ENCODE assay signal across 1 cellular context in the genomic region with DNA sequence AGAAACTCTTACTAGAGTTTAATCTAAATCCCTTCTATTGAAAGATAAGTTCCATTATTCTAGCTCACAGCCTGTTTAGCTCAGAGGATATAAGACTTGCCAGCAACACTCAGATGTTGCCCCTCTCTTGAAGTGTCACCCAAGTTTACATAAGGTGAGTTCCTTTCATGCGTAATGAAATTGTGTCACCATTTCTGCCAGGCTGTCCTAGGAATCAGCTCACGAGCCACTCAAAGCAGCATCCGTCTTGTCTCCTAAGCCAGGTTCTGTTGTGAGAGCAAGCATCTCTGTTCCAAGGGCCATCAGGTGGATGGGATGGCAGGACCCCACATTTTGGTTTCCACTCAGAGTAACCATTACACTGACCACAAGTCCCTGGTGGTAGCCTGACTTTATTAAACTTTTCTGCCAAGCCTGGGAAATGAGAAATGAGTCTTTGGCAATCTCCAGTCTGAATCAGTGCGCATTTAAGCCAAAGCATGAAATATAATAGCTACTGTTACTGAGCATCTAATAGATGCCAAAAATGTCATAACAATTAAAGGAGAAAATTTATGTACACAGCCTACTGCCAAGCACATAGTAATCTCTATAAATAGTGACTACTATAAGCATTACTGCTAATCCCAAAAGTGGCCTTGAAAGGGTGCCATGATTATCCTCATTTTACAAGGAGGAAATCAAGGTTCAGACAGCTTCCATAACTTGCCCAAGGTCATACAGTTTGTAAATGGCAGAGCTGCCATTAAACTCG.
A peak's percentile ranks its signal among the peaks of the same experiment; 100 is the strongest.
TF ChIP-seq lines count a peak whose summit lies in the region.

No MANE protein-coding gene starts in this region.

TF ChIP-seq in SK-N-SH treated with all-trans-retinoic acid at 6 μM for 48 hours, 23 proteins besides CTCF, POLR2A, EP300 and RAD21 (continued from another document):
- TF ChIP-seq, protein P1, sequence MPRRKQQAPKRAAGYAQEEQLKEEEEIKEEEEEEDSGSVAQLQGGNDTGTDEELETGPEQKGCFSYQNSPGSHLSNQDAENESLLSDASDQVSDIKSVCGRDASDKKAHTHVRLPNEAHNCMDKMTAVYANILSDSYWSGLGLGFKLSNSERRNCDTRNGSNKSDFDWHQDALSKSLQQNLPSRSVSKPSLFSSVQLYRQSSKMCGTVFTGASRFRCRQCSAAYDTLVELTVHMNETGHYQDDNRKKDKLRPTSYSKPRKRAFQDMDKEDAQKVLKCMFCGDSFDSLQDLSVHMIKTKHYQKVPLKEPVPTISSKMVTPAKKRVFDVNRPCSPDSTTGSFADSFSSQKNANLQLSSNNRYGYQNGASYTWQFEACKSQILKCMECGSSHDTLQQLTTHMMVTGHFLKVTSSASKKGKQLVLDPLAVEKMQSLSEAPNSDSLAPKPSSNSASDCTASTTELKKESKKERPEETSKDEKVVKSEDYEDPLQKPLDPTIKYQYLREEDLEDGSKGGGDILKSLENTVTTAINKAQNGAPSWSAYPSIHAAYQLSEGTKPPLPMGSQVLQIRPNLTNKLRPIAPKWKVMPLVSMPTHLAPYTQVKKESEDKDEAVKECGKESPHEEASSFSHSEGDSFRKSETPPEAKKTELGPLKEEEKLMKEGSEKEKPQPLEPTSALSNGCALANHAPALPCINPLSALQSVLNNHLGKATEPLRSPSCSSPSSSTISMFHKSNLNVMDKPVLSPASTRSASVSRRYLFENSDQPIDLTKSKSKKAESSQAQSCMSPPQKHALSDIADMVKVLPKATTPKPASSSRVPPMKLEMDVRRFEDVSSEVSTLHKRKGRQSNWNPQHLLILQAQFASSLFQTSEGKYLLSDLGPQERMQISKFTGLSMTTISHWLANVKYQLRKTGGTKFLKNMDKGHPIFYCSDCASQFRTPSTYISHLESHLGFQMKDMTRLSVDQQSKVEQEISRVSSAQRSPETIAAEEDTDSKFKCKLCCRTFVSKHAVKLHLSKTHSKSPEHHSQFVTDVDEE (CRISPR knock-in tag; IDR thresholded peaks at IDR 0.05) = no peak
- no peak for TF ChIP-seq ARNTL (CRISPR knock-in tag; IDR thresholded peaks at IDR 0.05; ENCODE audit: borderline replicate concordance, low read depth)
- no peak for TF ChIP-seq ZNF8 (CRISPR knock-in tag; IDR thresholded peaks at IDR 0.05)
- peak; percentile 82 for TF ChIP-seq GLIS3 (CRISPR knock-in tag; IDR thresholded peaks at IDR 0.05)
- TF ChIP-seq, protein P2, sequence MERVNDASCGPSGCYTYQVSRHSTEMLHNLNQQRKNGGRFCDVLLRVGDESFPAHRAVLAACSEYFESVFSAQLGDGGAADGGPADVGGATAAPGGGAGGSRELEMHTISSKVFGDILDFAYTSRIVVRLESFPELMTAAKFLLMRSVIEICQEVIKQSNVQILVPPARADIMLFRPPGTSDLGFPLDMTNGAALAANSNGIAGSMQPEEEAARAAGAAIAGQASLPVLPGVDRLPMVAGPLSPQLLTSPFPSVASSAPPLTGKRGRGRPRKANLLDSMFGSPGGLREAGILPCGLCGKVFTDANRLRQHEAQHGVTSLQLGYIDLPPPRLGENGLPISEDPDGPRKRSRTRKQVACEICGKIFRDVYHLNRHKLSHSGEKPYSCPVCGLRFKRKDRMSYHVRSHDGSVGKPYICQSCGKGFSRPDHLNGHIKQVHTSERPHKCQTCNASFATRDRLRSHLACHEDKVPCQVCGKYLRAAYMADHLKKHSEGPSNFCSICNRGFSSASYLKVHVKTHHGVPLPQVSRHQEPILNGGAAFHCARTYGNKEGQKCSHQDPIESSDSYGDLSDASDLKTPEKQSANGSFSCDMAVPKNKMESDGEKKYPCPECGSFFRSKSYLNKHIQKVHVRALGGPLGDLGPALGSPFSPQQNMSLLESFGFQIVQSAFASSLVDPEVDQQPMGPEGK (CRISPR knock-in tag; IDR thresholded peaks at IDR 0.05; ENCODE audit: borderline replicate concordance) = peak; percentile 75; the same call in 1 of the 2 replicates
